In genomic region chr19:38280030-38280921, GRCh38 we compare ENCODE assay signal across 10 cellular contexts. TPM values are rescaled to one million over a fixed set of nuclear protein-coding genes. Genes with fewer than 3 reads are reported as not detected.
DNase-seq lines count a peak whose midpoint lies in the region; TF ChIP-seq lines count a peak whose summit lies in the region.
"Had no signal": no experiment of that assay in that cellular context is flagged by ENCODE, and none has a peak within 500 bp of the region (broad histone marks: within the 10 kb centered on the region; RNA-seq: fewer than 3 reads in every experiment).

No MANE protein-coding gene starts in this region.

- H3K4me3 ChIP-seq in OCI-LY1 (ENCODE audit: low read depth, low read length, poor library complexity, severe bottlenecking) = no peak overlapping the region
- no peak overlapping the region for H3K4me3 ChIP-seq in mammary epithelial cell (replicated peaks in 1 of 3; ENCODE audit: insufficient read depth in 1 of 3, low read depth in 2 of 3, low read length in 3 of 3)
- no peak overlapping the region for H3K4me3 ChIP-seq in mucosa of rectum (ENCODE audit: low read length in 2 of 2)
- H3K4me3 ChIP-seq: left lung, neural progenitor cell, skin epidermis had no signal

- in situ Hi-C loops in mammary epithelial cell (cut with MboI; ENCODE audit: low sequenced_read_pairs in 2 of 2) = no loop called here

- H3K36me3 ChIP-seq in OCI-LY1 (ENCODE audit: insufficient read depth, low read length) (peaks cover 22% of the 10 kb centered on the region; the same call in 1 of the 2 replicates), mammary epithelial cell (ENCODE audit: insufficient read depth, low read length) (peaks cover 21% of the 10 kb centered on the region), mucosa of rectum (ENCODE audit: control insufficient read depth in 2 of 2, insufficient read depth in 2 of 2, low read length in 2 of 2) (peaks cover 16 to 19% of the 10 kb centered on the region in 2 donors)
- H3K36me3 ChIP-seq: neural progenitor cell had no signal

- H3K4me1 ChIP-seq in OCI-LY1 (ENCODE audit: insufficient read depth, low read length, severe bottlenecking) (peaks cover 30% of the 10 kb centered on the region), mammary epithelial cell (ENCODE audit: insufficient read depth, low read length) (peaks cover 52% of the 10 kb centered on the region), mucosa of rectum (ENCODE audit: control insufficient read depth in 2 of 2, insufficient read depth in 2 of 2, low read length in 2 of 2) (peaks cover 11 to 21% of the 10 kb centered on the region in 2 donors)

- H3K27me3 ChIP-seq in OCI-LY1 (ENCODE audit: insufficient read depth, low read length) (no peaks in the 10 kb centered on the region), mammary epithelial cell (ENCODE audit: insufficient read depth, low read length) (no peaks in the 10 kb centered on the region), mucosa of rectum (ENCODE audit: control insufficient read depth in 2 of 2, insufficient read depth in 2 of 2, low read length in 2 of 2) (no peaks in the 10 kb centered on the region)
- H3K27me3 ChIP-seq: left lung, neural progenitor cell had no signal

- peak; percentile 79 for DNase-seq in mammary epithelial cell
- no peak for DNase-seq in T1000 (lab: John Stamatoyannopoulos, UW)
- no peak for DNase-seq in posterior vena cava (ENCODE audit: low spot score)
- DNase-seq in NCI-H82 treated with DMSO at 0.1 percent for 48 hours (lab: John Stamatoyannopoulos, UW; ENCODE audit: unreplicated experiment) = no peak
- DNase-seq: NCI-H2171 had no signal

- H4K20me1 ChIP-seq in OCI-LY1 (ENCODE audit: insufficient read depth, low read length) (no peaks in the 10 kb centered on the region), mammary epithelial cell (ENCODE audit: insufficient read depth, low read length) (no peaks in the 10 kb centered on the region)

- dilution Hi-C loops in mammary epithelial cell (cut with HindIII; ENCODE audit: low sequenced_read_pairs) = no loop called here

- H2AFZ ChIP-seq in OCI-LY1 (ENCODE audit: low read length) = no peak overlapping the region
- H2AFZ ChIP-seq in mammary epithelial cell (ENCODE audit: low read depth, low read length) = no peak overlapping the region
- H2AFZ ChIP-seq: neural progenitor cell had no signal

- H3K79me2 ChIP-seq in OCI-LY1 (ENCODE audit: insufficient read depth, low read length) = peaks cover 17% of the 10 kb centered on the region
- peaks cover 98% of the 10 kb centered on the region for H3K79me2 ChIP-seq in mammary epithelial cell (ENCODE audit: insufficient read depth, low read length)

- H3K9ac ChIP-seq in OCI-LY1 (ENCODE audit: low read length) = no peak overlapping the region; the same call in 1 of the 2 replicates
- H3K9ac ChIP-seq in mammary epithelial cell (ENCODE audit: insufficient read depth, low read length) = peak overlapping the region; percentile 35
- H3K9ac ChIP-seq in mucosa of rectum (ENCODE audit: low read depth in 1 of 2, low read length in 2 of 2) = no peak overlapping the region
- H3K9ac ChIP-seq: neural progenitor cell had no signal

- peak overlapping the region; percentile 43 for H3K27ac ChIP-seq in OCI-LY1 (ENCODE audit: low read depth, low read length, poor library complexity, severe bottlenecking)
- peak overlapping the region; percentile 69 for H3K27ac ChIP-seq in mammary epithelial cell (ENCODE audit: insufficient read depth, low read depth, low read length)
- H3K27ac ChIP-seq in mucosa of rectum (ENCODE audit: low read depth in 2 of 2, low read length in 2 of 2) = peak overlapping the region; percentile 9 to 16
- H3K27ac ChIP-seq: left lung, neural progenitor cell had no signal

- CTCF ChIA-PET in mammary epithelial cell (lab: Charles Lee; ENCODE audit: low non-redundant PET) = interaction anchor here (0.7 kb wide), 1 partner anchor 13 kb away, joined by 3 read pairs; no protein-coding TSS in a partner anchor

- no peak for TF ChIP-seq CTCF in OCI-LY1 (IDR thresholded peaks at IDR 0.05; ENCODE audit: low read length)
- no peak for TF ChIP-seq CTCF in mammary epithelial cell (conservative IDR thresholded peaks at IDR 0.05 in 1 of 2, IDR thresholded peaks at IDR 0.05 in 1 of 2; ENCODE audit: extremely low read depth in 1 of 2, insufficient read depth in 1 of 2, low read depth in 1 of 2, low read length in 2 of 2)

- BruUV-seq in mammary epithelial cell (replicated peaks; lab: Mats Ljungman, UMichigan) = TSS peak; percentile 49

- H3K4me2 ChIP-seq in OCI-LY1 (ENCODE audit: low read length) (no peak overlapping the region; the same call in 1 of the 2 replicates), mammary epithelial cell (ENCODE audit: insufficient read depth, low read depth, low read length) (peak overlapping the region; percentile 21)
- H3K4me2 ChIP-seq: neural progenitor cell had no signal

- 36% methylated on average over 17 of the region's 17 CpGs for WGBS in mammary epithelial cell (ENCODE audit: low coverage, missing lambda C conversion rate)

- H3K9me2 ChIP-seq in OCI-LY1 (ENCODE audit: low read depth, low read length) = no peaks in the 10 kb centered on the region

- no peaks in the 10 kb centered on the region for H3F3A ChIP-seq in OCI-LY1 (ENCODE audit: insufficient read depth, low read length)

- intact Hi-C loops in mammary epithelial cell (cut with micrococcal nuclease) = loop anchor here (1.0 kb wide), 3 partner anchors 10 to 39 kb away; partner anchors contain the start of gene KCNK6
- intact Hi-C loops in posterior vena cava (cut with DNase I) = no loop called here

- no peaks in the 10 kb centered on the region for H3K9me3 ChIP-seq in OCI-LY1 (ENCODE audit: low read length)
- no peaks in the 10 kb centered on the region for H3K9me3 ChIP-seq in mammary epithelial cell (replicated peaks; ENCODE audit: insufficient read depth, low read length)
- no peaks in the 10 kb centered on the region for H3K9me3 ChIP-seq in mucosa of rectum (ENCODE audit: control insufficient read depth in 2 of 2, low read length in 2 of 2)
- H3K9me3 ChIP-seq: left lung had no signal

RNA-seq across cellular contexts. Expression of gene SPINT2, which starts 15.9 kb away (rescaled TPM):
- total RNA-seq in mammary epithelial cell (100 to 1,000 TPM; 775 to 871 TPM), posterior vena cava (10 to 100 TPM; 25.1 to 39.7 TPM)
- polyA plus RNA-seq in mammary epithelial cell = 333 TPM
- 334 TPM for polyA minus RNA-seq in mammary epithelial cell

RNA-seq across cellular contexts. Expression of gene C19orf33, which starts 23.8 kb away (rescaled TPM):
- 100 to 1,000 TPM in 1 of 2 donors, 10 to 100 TPM in 1; 39.7 to 162 TPM for total RNA-seq in mammary epithelial cell
- polyA plus RNA-seq in mammary epithelial cell = 445 TPM
- polyA minus RNA-seq in mammary epithelial cell = 5.5 TPM
- 1 to 10 TPM; 1.1 to 1.2 TPM for total RNA-seq in posterior vena cava

RNA-seq across cellular contexts. Expression of gene PPP1R14A, which starts 24.1 kb away (rescaled TPM):
- 10 to 100 TPM in 1 of 2 donors, 1 to 10 TPM in 1; 4.2 to 10.2 TPM for total RNA-seq in mammary epithelial cell
- polyA plus RNA-seq in mammary epithelial cell = 3.4 TPM
- not detected for polyA minus RNA-seq in mammary epithelial cell
- total RNA-seq in posterior vena cava = 100 to 1,000 TPM; 314 to 462 TPM

RNA-seq across cellular contexts. Expression of gene YIF1B, which starts 35.5 kb away (rescaled TPM):
- total RNA-seq in mammary epithelial cell (10 to 100 TPM; 43.8 to 74.7 TPM), posterior vena cava (10 to 100 TPM; 16.5 to 23.2 TPM)
- 44.8 TPM for polyA plus RNA-seq in mammary epithelial cell
- polyA minus RNA-seq in mammary epithelial cell = 20.7 TPM

RNA-seq across cellular contexts. Expression of gene KCNK6, which starts 39.4 kb away (rescaled TPM):
- total RNA-seq in mammary epithelial cell = 10 to 100 TPM; 14.2 to 46.6 TPM
- 17.8 TPM for polyA plus RNA-seq in mammary epithelial cell
- polyA minus RNA-seq in mammary epithelial cell = 3.0 TPM
- total RNA-seq in posterior vena cava = 10 to 100 TPM; 10.2 to 14.5 TPM

Comparison
In these comparisons a context has a peak if more than half of its experiments do, and no peak if none do; other contexts are left out.
1. H3K27ac ChIP-seq: peak in every context shown above with its lines; median percentile 69 in mammary epithelial cell; 43 in OCI-LY1; 12 in mucosa of rectum.
2. RNA of gene SPINT2, which starts 15.9 kb away (total RNA-seq): 775 to 871 TPM in mammary epithelial cell; 25.1 to 39.7 TPM in posterior vena cava; every median in the first group is over 10 times any median in the second.
3. RNA of gene C19orf33, which starts 23.8 kb away (total RNA-seq): 39.7 to 162 TPM in mammary epithelial cell; 1.1 to 1.2 TPM in posterior vena cava; every median in the first group is over 10 times any median in the second.
4. RNA of gene PPP1R14A, which starts 24.1 kb away (total RNA-seq): 314 to 462 TPM in posterior vena cava; 4.2 to 10.2 TPM in mammary epithelial cell; every median in the first group is over 10 times any median in the second.